In the genomic region with DNA sequence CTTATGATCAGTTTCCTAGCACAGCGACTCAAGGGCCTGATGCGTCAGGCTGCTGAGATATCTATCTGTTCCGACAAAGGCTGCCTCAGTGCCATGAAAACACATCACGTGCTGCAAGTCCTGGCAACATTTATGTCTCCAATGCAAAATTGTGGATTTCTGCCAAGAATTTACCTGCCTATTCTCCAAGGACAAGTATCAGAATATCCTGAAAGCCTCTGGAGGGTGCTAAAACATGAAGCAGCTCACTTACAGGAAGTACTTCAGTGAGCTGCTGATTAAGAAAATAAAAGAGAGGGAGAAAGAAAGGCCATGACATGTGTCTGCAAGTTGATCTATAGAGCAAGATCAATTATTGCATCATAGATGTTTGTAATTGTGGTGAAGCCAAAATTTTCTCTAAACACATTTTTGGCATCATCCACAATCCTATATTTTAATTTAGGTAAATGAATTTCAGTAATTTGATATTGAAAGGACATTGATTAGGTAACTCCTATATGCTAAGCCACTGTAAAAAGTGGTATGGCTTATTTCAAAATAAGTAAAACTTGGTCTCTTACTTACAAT, we compare ENCODE assay signal across 23 cellular contexts. TPM values are rescaled to one million over a fixed set of nuclear protein-coding genes. Genes with fewer than 3 reads are reported as not detected.
DNase-seq lines count a peak whose midpoint lies in the region; ATAC-seq, FAIRE-seq and TF ChIP-seq lines count a peak whose summit lies in the region.
"Had no signal": no experiment of that assay in that cellular context is flagged by ENCODE, and none has a peak within 500 bp of the region (broad histone marks: within the 10 kb centered on the region; RNA-seq: fewer than 3 reads in every experiment).

No MANE protein-coding gene starts in this region.

- POLR2A ChIA-PET in MCF 10A (lab: Yijun Ruan, JAX): interaction anchor here (0.6 to 1.4 kb wide), 3 partner anchors 25 to 270 kb away, joined by 3 to 6 read pairs (median 3); a partner anchor contains a TSS

- TF ChIP-seq CTCF in MCF 10A (IDR thresholded peaks at IDR 0.05; ENCODE audit: unreplicated experiment) (no peak), uterus (IDR thresholded peaks at IDR 0.05) (no peak)

- no peaks in the 10 kb centered on the region for H3K36me3 ChIP-seq in uterus
- H3K36me3 ChIP-seq: pancreas had no signal

- H3K27me3 Mint-ChIP-seq in MCF 10A (ENCODE audit: insufficient read depth, unreplicated experiment): no peaks in the 10 kb centered on the region

- no peak overlapping the region for H3K4me3 ChIP-seq in uterus
- H3K4me3 ChIP-seq: pancreas had no signal

- H3K9me3 ChIP-seq in uterus: no peaks in the 10 kb centered on the region
- H3K9me3 ChIP-seq: pancreas had no signal

- no peak for TF ChIP-seq POLR2A in uterus (IDR thresholded peaks at IDR 0.05)
- no peak for TF ChIP-seq POLR2A in H54 (IDR thresholded peaks at IDR 0.05; ENCODE audit: low read depth, low read length)

- intact Hi-C loops in MCF 10A (cut with micrococcal nuclease): no loop called here
- intact Hi-C loops in uterus (cut with DNase I; ENCODE audit: low total_unique reads): no loop called here

- no peak overlapping the region for H3K27ac ChIP-seq in uterus
- H3K27ac ChIP-seq: 22Rv1, pancreas had no signal

- DNase-seq in DMS53 (lab: John Stamatoyannopoulos, UW) (peak; percentile 43), DMS53 treated with DMSO at 0.1 percent for 48 hours (lab: John Stamatoyannopoulos, UW; ENCODE audit: unreplicated experiment) (no peak), NCI-H1436 treated with DMSO at 0.1 percent for 48 hours (lab: John Stamatoyannopoulos, UW) (peak; percentile 81), MCF 10A (ENCODE audit: unreplicated experiment) (peak; percentile 83), mucosa of gallbladder (ENCODE audit: low spot score) (peak; percentile 12), uterus (no peak), H54 (ENCODE audit: insufficient read length, low spot score) (no peak)
- DNase-seq: activated CD4-positive, alpha-beta T cell treated with anti-CD3 and anti-CD28 coated beads for 1 hour; activated naive CD8-positive, alpha-beta T cell treated with anti-CD3 and anti-CD28 coated beads, Interleukin-2, amount 10 ng/mL, durations not matched to agents 7 days and 5 days; Caco-2; cortex of kidney; foreskin fibroblast; hippocampal formation; kidney; MM.1S; NCI-H1930; pancreas; RPMI8226; stimulated activated naive CD4-positive, alpha-beta T cell had no signal

- FAIRE-seq in H54 (lab: Jason Lieb, UNC): no peak
- FAIRE-seq: kidney, pancreas had no signal

- no peaks in the 10 kb centered on the region for H3K4me1 Mint-ChIP-seq in MCF 10A (ENCODE audit: insufficient read depth, unreplicated experiment)
- H3K4me1 Mint-ChIP-seq: activated naive CD8-positive, alpha-beta T cell treated with anti-CD3 and anti-CD28 coated beads, Interleukin-2, amount 10 ng/mL, durations not matched to agents 7 days and 5 days; B cell had no signal

- no peak overlapping the region for H3K27ac Mint-ChIP-seq in MCF 10A (ENCODE audit: low read depth, unreplicated experiment)
- H3K27ac Mint-ChIP-seq: activated naive CD8-positive, alpha-beta T cell treated with anti-CD3 and anti-CD28 coated beads, Interleukin-2, amount 10 ng/mL, durations not matched to agents 7 days and 5 days; B cell; natural killer cell treated with Interleukin-12 subunit alpha and Interleukin-12 subunit beta and Interleukin-15 and Interleukin-18, amount 100 ng/mL, for 72 hours had no signal

- H3K4me3 Mint-ChIP-seq in MCF 10A (ENCODE audit: unreplicated experiment): no peak overlapping the region
- H3K4me3 Mint-ChIP-seq: activated naive CD8-positive, alpha-beta T cell treated with anti-CD3 and anti-CD28 coated beads, Interleukin-2, amount 10 ng/mL, durations not matched to agents 7 days and 5 days; B cell; natural killer cell treated with Interleukin-12 subunit alpha and Interleukin-12 subunit beta and Interleukin-15 and Interleukin-18, amount 100 ng/mL, for 72 hours had no signal

- no TSS peak for BruUV-seq in MCF 10A (replicated peaks; lab: Mats Ljungman, UMichigan)

- CTCF ChIA-PET in MCF 10A (lab: Yijun Ruan, JAX): interaction anchor here (0.6 to 0.9 kb wide), 2 partner anchors 67 to 1918 kb away, joined by 3 read pairs; no protein-coding TSS in a partner anchor

- H3K4me1 ChIP-seq in uterus: no peaks in the 10 kb centered on the region
- H3K4me1 ChIP-seq: Caco-2, pancreas had no signal

- no peaks in the 10 kb centered on the region for H3K36me3 Mint-ChIP-seq in MCF 10A (ENCODE audit: insufficient read depth, unreplicated experiment)
- H3K36me3 Mint-ChIP-seq: activated naive CD8-positive, alpha-beta T cell treated with anti-CD3 and anti-CD28 coated beads, Interleukin-2, amount 10 ng/mL, durations not matched to agents 7 days and 5 days had no signal

- peaks cover 16% of the 10 kb centered on the region for H3K9me3 Mint-ChIP-seq in MCF 10A (ENCODE audit: unreplicated experiment)
- H3K9me3 Mint-ChIP-seq: activated naive CD8-positive, alpha-beta T cell treated with anti-CD3 and anti-CD28 coated beads, Interleukin-2, amount 10 ng/mL, durations not matched to agents 7 days and 5 days had no signal

- no peaks in the 10 kb centered on the region for H3K27me3 ChIP-seq in uterus
- H3K27me3 ChIP-seq: pancreas had no signal

- ATAC-seq in HG02678 (IDR thresholded peaks at IDR 0.05; ENCODE audit: unreplicated experiment): no peak
- ATAC-seq: natural killer cell treated with Interleukin-12 subunit alpha and Interleukin-12 subunit beta and Interleukin-15 and Interleukin-18, amount 100 ng/mL, for 72 hours had no signal

RNA-seq across cellular contexts. Expression of a gene that starts 25.8 kb away (rescaled TPM):
- 72.9 and 96.9 TPM in 2 replicates for total RNA-seq in MCF 10A (2022)
- 23.5 TPM for total RNA-seq in mucosa of gallbladder
- total RNA-seq in uterus: 10 to 100 TPM; 11.5 to 37.5 (median 29.6) TPM
- total RNA-seq: B cell had no signal

Comparison
In these comparisons a context has a peak if more than half of its experiments do, and no peak if none do; other contexts are left out.
1. DNase-seq: peak in DMS53 (single experiment), NCI-H1436 treated with DMSO at 0.1 percent for 48 hours (single experiment), MCF 10A (single experiment) and mucosa of gallbladder (single experiment); none in DMS53 treated with DMSO at 0.1 percent for 48 hours (single experiment), uterus (0 of 2) and H54 (single experiment).